8 cellular contexts compared by ENCODE assay signal in genomic region chr20:2210646-2211556, GRCh38.
A peak's percentile ranks its signal among the peaks of the same experiment; 100 is the strongest.
DNase-seq lines count a peak whose midpoint lies in the region; TF ChIP-seq lines count a peak whose summit lies in the region.

No MANE protein-coding gene starts in this region.

- peak overlapping the region; percentile 65 for H3K27ac ChIP-seq in osteoblast (ENCODE audit: low read depth, low read length)

- peaks cover 12% of the 10 kb centered on the region for H3K4me1 ChIP-seq in osteoblast (ENCODE audit: insufficient read depth, low read length)

- no peaks in the 10 kb centered on the region for H3K36me3 ChIP-seq in osteoblast (ENCODE audit: insufficient read depth, low read length)

- no peaks in the 10 kb centered on the region for H3K9me3 ChIP-seq in osteoblast (ENCODE audit: low read depth, low read length)

- no peaks in the 10 kb centered on the region for H4K20me1 ChIP-seq in osteoblast (ENCODE audit: insufficient read depth, low read length)

- H3K79me2 ChIP-seq in osteoblast (ENCODE audit: insufficient read depth, low read length), result no peaks in the 10 kb centered on the region

- peak; percentile 73 for DNase-seq in GM04504 (ENCODE audit: low read depth)
- DNase-seq in OCI-M1 (lab: John Stamatoyannopoulos, UW), result peak; percentile 44
- DNase-seq in fibroblast of the aortic adventitia (ENCODE audit: low read depth), result peak; percentile 88
- DNase-seq in osteoblast (ENCODE audit: insufficient read length, low spot score, missing footprints), result peak; percentile 92
- DNase-seq in NCI-H524 (lab: John Stamatoyannopoulos, UW), result no peak
- DNase-seq in OCI-M2 (lab: John Stamatoyannopoulos, UW; ENCODE audit: unreplicated experiment), result no peak
- no peak for DNase-seq in NK-92 treated with Interleukin-12 subunit alpha and Interleukin-12 subunit beta, amount 100 ng/mL, for 24 hours (lab: John Stamatoyannopoulos, UW)
- DNase-seq in GDM1 (lab: John Stamatoyannopoulos, UW), result no peak

- TF ChIP-seq CTCF in fibroblast of the aortic adventitia (IDR thresholded peaks at IDR 0.05; ENCODE audit: insufficient read depth, low read length) (peak; percentile 11), osteoblast (IDR thresholded peaks at IDR 0.05; ENCODE audit: extremely low read depth, low read depth, low read length) (peak; percentile 26)

- peaks cover 13% of the 10 kb centered on the region for H3K27me3 ChIP-seq in osteoblast (ENCODE audit: insufficient read depth, low read length)

- H2AFZ ChIP-seq in osteoblast (ENCODE audit: low read length), result peak overlapping the region; percentile 36

- H3K4me2 ChIP-seq in osteoblast (ENCODE audit: insufficient read depth, low read length), result peak overlapping the region; percentile 52

- H3K4me3 ChIP-seq in fibroblast of the aortic adventitia (ENCODE audit: low read depth, low read length) (no peak overlapping the region), osteoblast (ENCODE audit: insufficient read depth, low read length) (no peak overlapping the region)

Comparison
In these comparisons a context has a peak if more than half of its experiments do, and no peak if none do; other contexts are left out.
1. DNase-seq: peak in GM04504 (single experiment), OCI-M1 (single experiment), fibroblast of the aortic adventitia (single experiment) and osteoblast (single experiment); none in NCI-H524 (0 of 2), OCI-M2 (single experiment), NK-92 treated with Interleukin-12 subunit alpha and Interleukin-12 subunit beta, amount 100 ng/mL, for 24 hours (single experiment) and GDM1 (single experiment).